14 cellular contexts compared by ENCODE assay signal in genomic region chr3:66153471-66153870, GRCh38.
A peak's percentile ranks its signal among the peaks of the same experiment; 100 is the strongest.
DNase-seq lines count a peak whose midpoint lies in the region; ATAC-seq and TF ChIP-seq lines count a peak whose summit lies in the region.
"Had no signal": no experiment of that assay in that cellular context is flagged by ENCODE, and none has a peak within 500 bp of the region (broad histone marks: within the 10 kb centered on the region; RNA-seq: fewer than 3 reads in every experiment).

No MANE protein-coding gene starts in this region.

- H3K4me3 ChIP-seq in heart right ventricle (peak overlapping the region in 9 of 10 donors; percentile 20 to 52 (median 44)), psoas muscle (peak overlapping the region; percentile 63)
- H3K4me3 ChIP-seq: body of pancreas, HAP-1 had no signal

- TF ChIP-seq CTCF in WTC11 (IDR thresholded peaks at IDR 0.05) (no peak), heart right ventricle (IDR thresholded peaks at IDR 0.05) (no peak), psoas muscle (IDR thresholded peaks at IDR 0.05) (no peak)

- no peaks in the 10 kb centered on the region for H3K27me3 Mint-ChIP-seq in WTC11 (ENCODE audit: low read depth)

- peaks cover 0 to 40% (median 16%) of the 10 kb centered on the region in 9 donors for H3K4me1 ChIP-seq in heart right ventricle
- H3K4me1 ChIP-seq in psoas muscle, result peaks cover 13% of the 10 kb centered on the region
- H3K4me1 ChIP-seq: body of pancreas, HAP-1 had no signal

- peak; percentile 47 for ATAC-seq in WTC11
- ATAC-seq in heart right ventricle, result peak in 5 of 8 donors; percentile 42 to 76 (median 50)
- ATAC-seq in psoas muscle, result peak in 2 of 4 donors; percentile 30 to 43
- ATAC-seq in HG02610 (IDR thresholded peaks at IDR 0.05; ENCODE audit: unreplicated experiment), result no peak
- ATAC-seq: body of pancreas had no signal

- no peak overlapping the region for H3K27ac Mint-ChIP-seq in WTC11
- H3K27ac Mint-ChIP-seq: T-helper 1 cell treated with Interleukin-12 subunit alpha and Interleukin-12 subunit beta and Interleukin-4 antibody, amounts not matched to agents 30 μg/mL and 1 μg/mL, for 36 hours had no signal

- no peaks in the 10 kb centered on the region for H3K36me3 ChIP-seq in heart right ventricle
- H3K36me3 ChIP-seq in psoas muscle (ENCODE audit: insufficient read depth in 1 of 2, low read depth in 1 of 2), result no peaks in the 10 kb centered on the region
- H3K36me3 ChIP-seq: HAP-1 had no signal

- no peaks in the 10 kb centered on the region for H3K9me3 ChIP-seq in heart right ventricle
- H3K9me3 ChIP-seq in psoas muscle, result no peaks in the 10 kb centered on the region
- H3K9me3 ChIP-seq: body of pancreas, HAP-1 had no signal

- H3K36me3 Mint-ChIP-seq in WTC11, result no peaks in the 10 kb centered on the region

- no peak overlapping the region for H3K4me3 Mint-ChIP-seq in WTC11
- H3K4me3 Mint-ChIP-seq: T-helper 1 cell treated with Interleukin-12 subunit alpha and Interleukin-12 subunit beta and Interleukin-4 antibody, amounts not matched to agents 30 μg/mL and 1 μg/mL, for 36 hours had no signal

- peaks cover 10% of the 10 kb centered on the region for H3K4me1 Mint-ChIP-seq in WTC11

- H3K27ac ChIP-seq in heart right ventricle (peak overlapping the region; percentile 21 to 93 (median 78)), psoas muscle (peak overlapping the region; percentile 36)
- H3K27ac ChIP-seq: body of pancreas had no signal

- intact Hi-C loops in heart right ventricle (cut with DNase I) (no loop called here), psoas muscle (cut with DNase I) (no loop called here)

- H3K27me3 ChIP-seq in heart right ventricle (no peaks in the 10 kb centered on the region), psoas muscle (ENCODE audit: insufficient read depth in 3 of 3, low read length in 2 of 3) (no peaks in the 10 kb centered on the region)
- H3K27me3 ChIP-seq: body of pancreas had no signal

- WGBS in heart right ventricle, 2 donors, result 31 to 55% methylated on average over 9 of the region's 9 CpGs
- WGBS in psoas muscle, 3 donors, result 50 to 54% (median 54%) methylated on average over 9 of the region's 9 CpGs

- POLR2A ChIA-PET in WTC11 (lab: Charles Lee), result no interaction called here

- H3K9me3 Mint-ChIP-seq in WTC11, result no peaks in the 10 kb centered on the region
- H3K9me3 Mint-ChIP-seq: T-helper 1 cell treated with Interleukin-12 subunit alpha and Interleukin-12 subunit beta and Interleukin-4 antibody, amounts not matched to agents 30 μg/mL and 1 μg/mL, for 36 hours had no signal

- CTCF ChIA-PET in WTC11 (lab: Charles Lee), result interaction anchor here (0.8 to 1.7 kb wide), 5 partner anchors 17 to 714 kb away, joined by 3 to 4 read pairs (median 3); no protein-coding TSS in a partner anchor

- DNase-seq in AG08395 (ENCODE audit: low spot score) (peak; percentile 32), WTC11 (ENCODE audit: low spot score) (no peak), heart right ventricle (no peak), psoas muscle (no peak), NCI-H1417 treated with DMSO at 0.1 percent for 48 hours (lab: John Stamatoyannopoulos, UW) (no peak), Kasumi-1 (lab: John Stamatoyannopoulos, UW) (no peak), ureter (ENCODE audit: low spot score) (no peak)
- DNase-seq: activated CD8-positive, alpha-beta memory T cell treated with anti-CD3 and anti-CD28 coated beads, Interleukin-2, amount 50 U/mL, for 4 hours; body of pancreas; NCI-H774; stimulated activated CD4-positive, alpha-beta T cell treated with anti-CD3 and anti-CD28 coated beads, Interleukin-2, amount 100 ng/mL, for 48 hours had no signal

TF ChIP-seq in WTC11, 78 proteins besides CTCF, POLR2A, EP300 and RAD21:
- TF ChIP-seq, protein P1, sequence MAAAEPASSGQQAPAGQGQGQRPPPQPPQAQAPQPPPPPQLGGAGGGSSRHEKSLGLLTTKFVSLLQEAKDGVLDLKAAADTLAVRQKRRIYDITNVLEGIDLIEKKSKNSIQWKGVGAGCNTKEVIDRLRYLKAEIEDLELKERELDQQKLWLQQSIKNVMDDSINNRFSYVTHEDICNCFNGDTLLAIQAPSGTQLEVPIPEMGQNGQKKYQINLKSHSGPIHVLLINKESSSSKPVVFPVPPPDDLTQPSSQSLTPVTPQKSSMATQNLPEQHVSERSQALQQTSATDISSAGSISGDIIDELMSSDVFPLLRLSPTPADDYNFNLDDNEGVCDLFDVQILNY (CRISPR knock-in tag; IDR thresholded peaks at IDR 0.05), result no peak
- no peak for TF ChIP-seq MAX (CRISPR knock-in tag; IDR thresholded peaks at IDR 0.05)
- no peak for TF ChIP-seq NR3C1 (CRISPR knock-in tag; conservative IDR thresholded peaks at IDR 0.05; ENCODE audit: low read depth)
- TF ChIP-seq, protein P2, sequence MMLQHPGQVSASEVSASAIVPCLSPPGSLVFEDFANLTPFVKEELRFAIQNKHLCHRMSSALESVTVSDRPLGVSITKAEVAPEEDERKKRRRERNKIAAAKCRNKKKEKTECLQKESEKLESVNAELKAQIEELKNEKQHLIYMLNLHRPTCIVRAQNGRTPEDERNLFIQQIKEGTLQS (CRISPR knock-in tag; conservative IDR thresholded peaks at IDR 0.05), result no peak
- no peak for TF ChIP-seq ZSCAN18 (CRISPR knock-in tag; IDR thresholded peaks at IDR 0.05)
- no peak for TF ChIP-seq RORB (CRISPR knock-in tag; IDR thresholded peaks at IDR 0.05)
- no peak for TF ChIP-seq GTF2I (CRISPR knock-in tag; conservative IDR thresholded peaks at IDR 0.05)
- TF ChIP-seq, protein P3, sequence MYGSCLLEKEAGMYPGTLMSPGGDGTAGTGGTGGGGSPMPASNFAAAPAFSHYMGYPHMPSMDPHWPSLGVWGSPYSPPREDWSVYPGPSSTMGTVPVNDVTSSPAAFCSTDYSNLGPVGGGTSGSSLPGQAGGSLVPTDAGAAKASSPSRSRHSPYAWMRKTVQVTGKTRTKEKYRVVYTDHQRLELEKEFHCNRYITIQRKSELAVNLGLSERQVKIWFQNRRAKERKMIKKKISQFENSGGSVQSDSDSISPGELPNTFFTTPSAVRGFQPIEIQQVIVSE (CRISPR knock-in tag; IDR thresholded peaks at IDR 0.05; ENCODE audit: borderline replicate concordance), result no peak
- TF ChIP-seq MXD4 (CRISPR knock-in tag; IDR thresholded peaks at IDR 0.05; ENCODE audit: borderline replicate concordance), result no peak
- no peak for TF ChIP-seq IRF1 (CRISPR knock-in tag; IDR thresholded peaks at IDR 0.05)
- TF ChIP-seq NFE2L1 (CRISPR knock-in tag; IDR thresholded peaks at IDR 0.05), result no peak
- TF ChIP-seq E2F4 (CRISPR knock-in tag; IDR thresholded peaks at IDR 0.05; ENCODE audit: borderline replicate concordance, low read depth), result no peak
